ENCODE assay signal across 17 cellular contexts in genomic region chr1:243924588-243925349, GRCh38.
DNase-seq lines count a peak whose midpoint lies in the region; ATAC-seq and TF ChIP-seq lines count a peak whose summit lies in the region.
"Had no signal": no experiment of that assay in that cellular context is flagged by ENCODE, and none has a peak within 500 bp of the region (broad histone marks: within the 10 kb centered on the region; RNA-seq: fewer than 3 reads in every experiment).

No MANE protein-coding gene starts in this region.

- H3K4me1 ChIP-seq in vagina: no peaks in the 10 kb centered on the region
- H3K4me1 ChIP-seq in naive thymus-derived CD4-positive, alpha-beta T cell (ENCODE audit: control insufficient read depth in 2 of 2, insufficient read depth in 2 of 2, low read length in 2 of 2): no peaks in the 10 kb centered on the region
- H3K4me1 ChIP-seq: BE2C had no signal

- ATAC-seq in WTC11: peak; percentile 87
- ATAC-seq in naive thymus-derived CD4-positive, alpha-beta T cell: no peak
- ATAC-seq: esophagus mucosa, right cardiac atrium had no signal

- intact Hi-C loops in vagina (cut with DNase I): no loop called here
- intact Hi-C loops in naive thymus-derived CD4-positive, alpha-beta T cell (cut with micrococcal nuclease): no loop called here

- no peaks in the 10 kb centered on the region for H3K9me3 ChIP-seq in vagina
- H3K9me3 ChIP-seq in naive thymus-derived CD4-positive, alpha-beta T cell (ENCODE audit: control insufficient read depth in 2 of 3, low read length in 3 of 3): no peaks in the 10 kb centered on the region
- H3K9me3 ChIP-seq: BE2C had no signal

- peaks cover 28% of the 10 kb centered on the region for H3K4me1 Mint-ChIP-seq in WTC11
- peaks cover 0 to 3% (median 0%) of the 10 kb centered on the region in 7 donors for H3K4me1 Mint-ChIP-seq in naive thymus-derived CD4-positive, alpha-beta T cell

- CTCF ChIA-PET in WTC11 (lab: Charles Lee) (interaction anchor here (0.5 to 1.7 kb wide), 4 partner anchors 22 to 137 kb away, joined by 3 to 4 read pairs (median 3); partner anchors contain the start of gene AKT3), GM10248 (lab: Yijun Ruan, JAX) (no interaction called here)
- CTCF ChIA-PET in naive thymus-derived CD4-positive, alpha-beta T cell (lab: Charles Lee): interaction anchor here (0.7 kb wide), 1 partner anchor 117 kb away, joined by 3 read pairs; no protein-coding TSS in a partner anchor

- H3K4me3 Mint-ChIP-seq in WTC11: no peak overlapping the region
- no peak overlapping the region for H3K4me3 Mint-ChIP-seq in naive thymus-derived CD4-positive, alpha-beta T cell
- H3K4me3 Mint-ChIP-seq: stimulated activated naive CD8-positive, alpha-beta T cell treated with anti-CD3 and anti-CD28 coated beads, Interleukin-15, Interleukin-2, amounts not matched to agents 100 ng/mL and 50 ng/mL, for 24 hours had no signal

- no peaks in the 10 kb centered on the region for H3K27me3 ChIP-seq in vagina
- H3K27me3 ChIP-seq in naive thymus-derived CD4-positive, alpha-beta T cell (ENCODE audit: control insufficient read depth in 2 of 2, insufficient read depth in 2 of 2, low read length in 2 of 2): no peaks in the 10 kb centered on the region
- H3K27me3 ChIP-seq: BE2C had no signal

- 0 out of 2 replicates have a peak, but pooled peaks cover 2% of the 10 kb centered on the region for H3K27me3 Mint-ChIP-seq in WTC11 (ENCODE audit: low read depth)
- H3K27me3 Mint-ChIP-seq in naive thymus-derived CD4-positive, alpha-beta T cell: peaks cover 10 to 26% (median 17%) of the 10 kb centered on the region in 5 donors

- no peak for TF ChIP-seq CTCF in AG10803 (conservative IDR thresholded peaks at IDR 0.05; ENCODE audit: low read length)
- TF ChIP-seq CTCF in WTC11 (IDR thresholded peaks at IDR 0.05): no peak
- no peak for TF ChIP-seq CTCF in fibroblast of villous mesenchyme (IDR thresholded peaks at IDR 0.05; ENCODE audit: insufficient read depth, low read depth, low read length)
- no peak for TF ChIP-seq CTCF in vagina (IDR thresholded peaks at IDR 0.05)
- TF ChIP-seq CTCF in GM10248 (IDR thresholded peaks at IDR 0.05; ENCODE audit: control extremely low read depth, extremely low read depth, low read depth, missing control alignments): no peak

- POLR2A ChIA-PET in WTC11 (lab: Charles Lee): interaction anchor here (0.7 kb wide), 1 partner anchor 365 kb away, joined by 5 read pairs; no protein-coding TSS in a partner anchor
- POLR2A ChIA-PET in naive thymus-derived CD4-positive, alpha-beta T cell (lab: Charles Lee): no interaction called here
- POLR2A ChIA-PET in GM10248 (lab: Yijun Ruan, JAX): no interaction called here

- H3K9me3 Mint-ChIP-seq in WTC11: peaks cover 4% of the 10 kb centered on the region; the same call in 1 of the 2 replicates
- H3K9me3 Mint-ChIP-seq in naive thymus-derived CD4-positive, alpha-beta T cell: peaks cover 0 to 4% (median 0%) of the 10 kb centered on the region in 11 donors
- H3K9me3 Mint-ChIP-seq: stimulated activated naive CD8-positive, alpha-beta T cell treated with anti-CD3 and anti-CD28 coated beads, Interleukin-15, Interleukin-2, amounts not matched to agents 100 ng/mL and 50 ng/mL, for 24 hours had no signal

- H3K36me3 ChIP-seq in vagina: no peaks in the 10 kb centered on the region
- H3K36me3 ChIP-seq in naive thymus-derived CD4-positive, alpha-beta T cell (ENCODE audit: control insufficient read depth in 2 of 3, insufficient read depth in 3 of 3, low read length in 3 of 3): no peaks in the 10 kb centered on the region
- H3K36me3 ChIP-seq: BE2C had no signal

- H3K36me3 Mint-ChIP-seq in WTC11: no peaks in the 10 kb centered on the region
- no peaks in the 10 kb centered on the region for H3K36me3 Mint-ChIP-seq in naive thymus-derived CD4-positive, alpha-beta T cell

- DNase-seq in AG10803 (ENCODE audit: low read depth) (peak; percentile 71), HT1080 (ENCODE audit: low read depth) (peak; percentile 60), WTC11 (ENCODE audit: low spot score) (no peak), fibroblast of villous mesenchyme (ENCODE audit: low read depth) (peak; percentile 53), vagina (ENCODE audit: extremely low spot score in 2 of 2) (no peak), DMS79 (lab: John Stamatoyannopoulos, UW) (no peak), GM10248 (ENCODE audit: extremely low spot score) (no peak)
- DNase-seq in naive thymus-derived CD4-positive, alpha-beta T cell: no peak
- DNase-seq: activated CD8-positive, alpha-beta memory T cell treated with anti-CD3 and anti-CD28 coated beads for 24 hours; activated gamma-delta T cell treated with Interleukin-2 at 50 U/mL for 16 hours; BE2C; central memory CD4-positive, alpha-beta T cell; NCI-H2029; right cardiac atrium; T-helper 9 cell had no signal

- H3K27ac ChIP-seq in vagina: no peak overlapping the region
- no peak overlapping the region for H3K27ac ChIP-seq in naive thymus-derived CD4-positive, alpha-beta T cell (ENCODE audit: low read depth, low read length)

- no peak overlapping the region for H3K27ac Mint-ChIP-seq in WTC11
- no peak overlapping the region for H3K27ac Mint-ChIP-seq in naive thymus-derived CD4-positive, alpha-beta T cell
- H3K27ac Mint-ChIP-seq: stimulated activated naive CD8-positive, alpha-beta T cell treated with anti-CD3 and anti-CD28 coated beads, Interleukin-15, Interleukin-2, amounts not matched to agents 100 ng/mL and 50 ng/mL, for 24 hours had no signal

- TF ChIP-seq POLR2A in vagina (IDR thresholded peaks at IDR 0.05): no peak

- H3K4me3 ChIP-seq in AG10803 (ENCODE audit: low read length) (no peak overlapping the region), fibroblast of villous mesenchyme (ENCODE audit: low read depth, low read length) (no peak overlapping the region), vagina (no peak overlapping the region)
- no peak overlapping the region for H3K4me3 ChIP-seq in naive thymus-derived CD4-positive, alpha-beta T cell (ENCODE audit: low read length)

TF ChIP-seq in WTC11, 78 proteins besides CTCF, POLR2A, EP300 and RAD21 (continues in another document):
- no peak for TF ChIP-seq ZNF281 (CRISPR knock-in tag; IDR thresholded peaks at IDR 0.05)
- TF ChIP-seq OVOL2 (CRISPR knock-in tag; IDR thresholded peaks at IDR 0.05; ENCODE audit: borderline replicate concordance): no peak
- no peak for TF ChIP-seq MAX (CRISPR knock-in tag; IDR thresholded peaks at IDR 0.05)
- TF ChIP-seq E2F1 (CRISPR knock-in tag; IDR thresholded peaks at IDR 0.05): no peak

Comparison
In these comparisons a context has a peak if more than half of its experiments do, and no peak if none do; other contexts are left out.
1. DNase-seq: peak in AG10803 (single experiment), HT1080 (single experiment) and fibroblast of villous mesenchyme (single experiment); none in WTC11 (single experiment), vagina (0 of 2), naive thymus-derived CD4-positive, alpha-beta T cell (0 of 9), DMS79 (single experiment) and GM10248 (single experiment).